Comparison of ENCODE assay signal across 1 cellular context in genomic region chr5:150162142-150162513, GRCh38.
TF ChIP-seq lines count a peak whose summit lies in the region.

No MANE protein-coding gene starts in this region.

TF ChIP-seq in HEK293T, 16 proteins besides CTCF, POLR2A, EP300 and RAD21:
- TF ChIP-seq ARNT (IDR thresholded peaks at IDR 0.05), result no peak
- TF ChIP-seq SP1 (IDR thresholded peaks at IDR 0.05), result no peak
- TF ChIP-seq BHLHE40 (IDR thresholded peaks at IDR 0.05; ENCODE audit: borderline replicate concordance), result no peak
- TF ChIP-seq LEF1 (IDR thresholded peaks at IDR 0.05; ENCODE audit: borderline replicate concordance), result no peak
- no peak for TF ChIP-seq FOXA1 (IDR thresholded peaks at IDR 0.05)
- no peak for TF ChIP-seq CTBP1 (IDR thresholded peaks at IDR 0.05; ENCODE audit: borderline replicate concordance)
- TF ChIP-seq ZNF384 (IDR thresholded peaks at IDR 0.05), result no peak
- TF ChIP-seq FOXK2 (IDR thresholded peaks at IDR 0.05), result no peak
- no peak for TF ChIP-seq PKNOX1 (IDR thresholded peaks at IDR 0.05)
- TF ChIP-seq TARDBP (IDR thresholded peaks at IDR 0.05), result no peak
- no peak for TF ChIP-seq HDGF (IDR thresholded peaks at IDR 0.05; ENCODE audit: borderline replicate concordance)
- TF ChIP-seq SUZ12 (IDR thresholded peaks at IDR 0.05), result no peak
- TF ChIP-seq ELF4 (IDR thresholded peaks at IDR 0.05), result no peak
